In the genomic region with DNA sequence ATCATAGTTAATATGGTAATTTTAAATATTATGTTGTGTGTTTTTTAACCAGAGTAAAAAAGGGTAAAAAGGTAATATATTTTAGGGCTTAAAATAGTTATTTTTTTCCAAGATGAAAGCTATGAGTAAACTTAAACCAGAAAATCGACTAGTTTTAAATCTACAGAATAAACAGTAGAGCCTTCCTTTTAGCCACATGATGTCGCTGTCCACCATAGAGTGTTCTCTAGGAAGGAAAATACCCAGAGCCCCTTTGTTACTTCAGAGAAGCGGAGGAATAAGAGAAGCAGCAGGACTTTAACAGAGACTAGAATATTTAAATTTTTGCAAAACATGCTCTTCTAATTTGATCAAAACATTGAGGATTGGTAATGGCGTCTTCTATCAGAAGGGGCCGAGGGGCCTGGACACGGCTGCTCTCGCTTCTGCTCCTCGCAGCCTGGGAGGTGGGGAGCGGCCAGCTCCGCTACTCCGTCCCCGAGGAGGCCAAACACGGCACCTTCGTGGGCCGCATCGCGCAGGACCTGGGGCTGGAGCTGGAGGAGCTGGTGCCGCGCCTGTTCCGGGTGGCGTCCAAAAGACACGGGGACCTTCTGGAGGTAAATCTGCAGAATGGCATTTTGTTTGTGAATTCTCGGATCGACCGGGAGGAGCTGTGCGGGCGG, we compare ENCODE assay signal across 14 cellular contexts. TPM values are rescaled to one million over a fixed set of nuclear protein-coding genes. Genes with fewer than 3 reads are reported as not detected.
DNase-seq lines count a peak whose midpoint lies in the region; ATAC-seq, FAIRE-seq and TF ChIP-seq lines count a peak whose summit lies in the region.
"Had no signal": no experiment of that assay in that cellular context is flagged by ENCODE, and none has a peak within 500 bp of the region (broad histone marks: within the 10 kb centered on the region; RNA-seq: fewer than 3 reads in every experiment).

A gene (plus strand): TSS at position 259 of the 665 bp plus-strand sequence.

- no peaks in the 10 kb centered on the region for H3K36me3 ChIP-seq in endodermal cell (ENCODE audit: control insufficient read depth, insufficient read depth, low read length)
- no peaks in the 10 kb centered on the region for H3K36me3 ChIP-seq in small intestine (ENCODE audit: control insufficient read depth in 2 of 2, insufficient read depth in 2 of 2, low read length in 2 of 2)

- H3K36me3 Mint-ChIP-seq in endodermal cell (ENCODE audit: low read depth) (peaks cover 8% of the 10 kb centered on the region), neural crest cell (ENCODE audit: low read depth) (peaks cover 31% of the 10 kb centered on the region)
- H3K36me3 Mint-ChIP-seq: stimulated activated effector memory CD8-positive, alpha-beta T cell treated with anti-CD3 and anti-CD28 coated beads, Interleukin-12 subunit alpha, Interleukin-12 subunit beta, amount 100 ng/mL, for 72 hours had no signal

- H3K9ac ChIP-seq in endodermal cell (ENCODE audit: extremely low read depth, low read length, poor library complexity, severe bottlenecking): no peak within 1 kb of the TSS

- H3K4me1 ChIP-seq in endodermal cell (ENCODE audit: control insufficient read depth, insufficient read depth, low read length) (no peaks in the 10 kb centered on the region), small intestine (ENCODE audit: control insufficient read depth in 2 of 2, insufficient read depth in 1 of 2, low read depth in 1 of 2, low read length in 1 of 2) (no peaks in the 10 kb centered on the region)

- H3K27ac Mint-ChIP-seq in endodermal cell: peak within 1 kb of the TSS; percentile 74
- no peak within 1 kb of the TSS for H3K27ac Mint-ChIP-seq in neural crest cell (ENCODE audit: unreplicated experiment)
- H3K27ac Mint-ChIP-seq: activated T-helper 2 cell treated with anti-CD3 and anti-CD28 coated beads, Interferon-gamma antibody, Interleukin-2, Interleukin-4, amounts not matched to agents 10 μg/mL and 5 μg/mL and 100 μg/mL, durations not matched to agents 14 hours and 24 hours and 36 hours; stimulated activated effector memory CD8-positive, alpha-beta T cell treated with anti-CD3 and anti-CD28 coated beads, Interleukin-12 subunit alpha, Interleukin-12 subunit beta, amount 100 ng/mL, for 72 hours had no signal

- H3K4me1 Mint-ChIP-seq in endodermal cell (peaks cover 2% of the 10 kb centered on the region), neural crest cell (no peaks in the 10 kb centered on the region)
- H3K4me1 Mint-ChIP-seq: stimulated activated effector memory CD8-positive, alpha-beta T cell treated with anti-CD3 and anti-CD28 coated beads, Interleukin-12 subunit alpha, Interleukin-12 subunit beta, amount 100 ng/mL, for 72 hours had no signal

- H3K4me3 ChIP-seq in endodermal cell (ENCODE audit: low read length): no peak within 1 kb of the TSS
- no peak within 1 kb of the TSS for H3K4me3 ChIP-seq in small intestine (ENCODE audit: low read depth in 1 of 2, low read length in 2 of 2)
- H3K4me3 ChIP-seq: skin epidermis had no signal

- H3K27me3 Mint-ChIP-seq in endodermal cell (ENCODE audit: insufficient read depth) (no peaks in the 10 kb centered on the region), neural crest cell (ENCODE audit: low read depth) (no peaks in the 10 kb centered on the region)

- H3K27ac ChIP-seq in endodermal cell (ENCODE audit: low read depth, low read length): no peak within 1 kb of the TSS
- no peak within 1 kb of the TSS for H3K27ac ChIP-seq in small intestine (ENCODE audit: low read depth in 1 of 2, low read length in 1 of 2)
- H3K27ac ChIP-seq: skin epidermis had no signal

- ATAC-seq in HG03097 (IDR thresholded peaks at IDR 0.05; ENCODE audit: low FRiP score, unreplicated experiment) (no peak), HG03095 (IDR thresholded peaks at IDR 0.05; ENCODE audit: unreplicated experiment) (no peak)
- ATAC-seq: stimulated activated effector memory CD8-positive, alpha-beta T cell treated with anti-CD3 and anti-CD28 coated beads, Interleukin-12 subunit alpha, Interleukin-12 subunit beta, amount 100 ng/mL, for 72 hours had no signal

- peak within 1 kb of the TSS; percentile 86 for H3K4me3 Mint-ChIP-seq in endodermal cell
- H3K4me3 Mint-ChIP-seq in neural crest cell: peak within 1 kb of the TSS; percentile 79
- H3K4me3 Mint-ChIP-seq: stimulated activated effector memory CD8-positive, alpha-beta T cell treated with anti-CD3 and anti-CD28 coated beads, Interleukin-12 subunit alpha, Interleukin-12 subunit beta, amount 100 ng/mL, for 72 hours had no signal

- peak; percentile 57 for DNase-seq in Daoy (ENCODE audit: low read depth)
- DNase-seq in NAMALWA (ENCODE audit: low spot score): peak; percentile 11
- DNase-seq in endodermal cell: peak; percentile 63
- DNase-seq in neural crest cell (ENCODE audit: low read depth, low spot score): no peak
- no peak for DNase-seq in small intestine
- DNase-seq in activated naive CD4-positive, alpha-beta T cell treated with Interleukin-2 at 50 U/mL for 16 hours: no peak
- DNase-seq: kidney glomerular epithelial cell, OCI-M1 had no signal

- WGBS in endodermal cell (ENCODE audit: insufficient coverage in 1 of 2, insufficient read length in 1 of 2), 2 experiments: 75 to 83% methylated on average over 24 to 27 of the region's 27 CpGs
- 24 to 41% (median 41%) methylated on average over 27 of the region's 27 CpGs for WGBS in small intestine, 3 donors

- no peak for FAIRE-seq in small intestine (lab: Jason Lieb, UNC)

- H3K27me3 ChIP-seq in endodermal cell (ENCODE audit: control insufficient read depth, insufficient read depth, low read length, poor library complexity, severe bottlenecking) (no peaks in the 10 kb centered on the region), small intestine (ENCODE audit: control insufficient read depth in 2 of 2, insufficient read depth in 2 of 2, low read length in 2 of 2) (peaks cover 0 to 7% of the 10 kb centered on the region in 2 donors)

- peaks cover 7% of the 10 kb centered on the region for H3K9me3 ChIP-seq in endodermal cell (ENCODE audit: control insufficient read depth, low read length)
- peaks cover 9% of the 10 kb centered on the region for H3K9me3 ChIP-seq in small intestine (ENCODE audit: control insufficient read depth, low read depth)

- TF ChIP-seq CTCF in endodermal cell (conservative IDR thresholded peaks at IDR 0.05): peak; percentile 83
- TF ChIP-seq CTCF in neural crest cell (conservative IDR thresholded peaks at IDR 0.05): peak; percentile 67

- H3K9me3 Mint-ChIP-seq in endodermal cell (peaks cover 8% of the 10 kb centered on the region), neural crest cell (peaks cover 12% of the 10 kb centered on the region)

RNA-seq across cellular contexts. Expression of the gene that starts here (rescaled TPM):
- total RNA-seq in Daoy (2014; rRNA removed; shearing (Covaris generic)): 0.29 TPM in 1 of 2 replicates, not detected in the other
- total RNA-seq in endodermal cell: 1 to 10 TPM; 1.4 to 2.3 TPM
- polyA plus RNA-seq in endodermal cell (2013, experiment 1 of 2): 2.3 TPM
- 2.7 TPM for polyA plus RNA-seq in endodermal cell (2013, experiment 2 of 2)
- total RNA-seq in neural crest cell: 1.2 TPM in 2 replicates
- under 1 TPM in 1 of 3 donors, not detected in 2; 0.07 TPM for polyA plus RNA-seq in small intestine
- total RNA-seq: activated T-helper 2 cell treated with anti-CD3 and anti-CD28 coated beads, Interferon-gamma antibody, Interleukin-2, Interleukin-4, amounts not matched to agents 10 μg/mL and 5 μg/mL and 100 μg/mL, durations not matched to agents 14 hours and 24 hours and 36 hours; dermis microvascular lymphatic vessel endothelial cell had no signal

Comparison
In these comparisons a context has a peak if more than half of its experiments do, and no peak if none do; other contexts are left out.
1. Peak in DNase-seq in Daoy; RNA of the gene not detected or under 1 TPM.
2. DNase-seq: peak in NAMALWA (single experiment) and endodermal cell (single experiment); none in neural crest cell (single experiment), small intestine (single experiment) and activated naive CD4-positive, alpha-beta T cell treated with Interleukin-2 at 50 U/mL for 16 hours (single experiment).